In the genomic region with DNA sequence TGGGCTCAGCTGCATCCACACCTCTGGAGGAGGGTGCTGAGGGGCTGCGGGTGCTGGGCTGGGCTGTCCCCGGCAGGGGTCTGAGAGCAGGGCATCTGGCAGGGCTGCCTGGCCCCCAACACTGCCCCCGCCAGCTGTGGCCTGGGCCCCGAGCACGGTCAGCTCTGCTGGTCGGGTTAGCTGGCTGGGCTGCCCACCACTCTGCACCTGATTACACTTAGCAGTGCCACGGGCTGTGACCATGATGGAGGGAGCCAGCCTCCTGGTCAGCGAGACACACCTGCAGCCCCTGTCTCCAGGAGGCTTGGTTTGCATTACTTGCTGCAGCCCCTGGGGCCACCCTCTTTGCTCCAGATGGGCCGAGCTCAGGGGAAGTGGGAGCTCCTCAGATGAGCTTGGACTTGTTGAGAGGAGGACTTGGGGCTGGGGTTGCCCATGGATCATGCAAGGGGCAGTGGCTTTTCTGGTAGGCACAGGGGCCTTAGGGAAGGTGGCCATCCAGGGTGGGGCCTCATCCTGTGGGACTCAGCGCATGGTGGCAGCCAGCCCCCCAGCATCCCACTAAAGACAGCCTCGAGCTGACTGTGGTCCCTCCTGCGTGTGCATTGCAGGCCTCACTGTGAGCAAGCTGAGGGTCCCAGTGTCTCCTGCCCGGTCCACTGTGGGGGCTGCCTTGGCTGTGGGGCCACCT, we compare ENCODE assay signal across 19 cellular contexts.
"Had no signal": no experiment of that assay in that cellular context is flagged by ENCODE, and none has a peak within 500 bp of the region (broad histone marks: within the 10 kb centered on the region; RNA-seq: fewer than 3 reads in every experiment).

No MANE protein-coding gene starts in this region.

- H3K4me1 ChIP-seq: heart right ventricle, suprapubic skin had no signal

- H3K36me3 ChIP-seq: suprapubic skin had no signal

- H3K4me3 ChIP-seq: heart right ventricle, lung, suprapubic skin had no signal

- H3K27ac Mint-ChIP-seq: activated CD4-positive, alpha-beta T cell treated with anti-CD3 and anti-CD28 coated beads for 36 hours; activated naive CD8-positive, alpha-beta T cell; activated T-cell treated with anti-CD3 and anti-CD28 coated beads, Interleukin-2, amount 50 U/mL, for 72 hours; immature natural killer cell; nephron; stimulated activated naive CD8-positive, alpha-beta T cell treated with anti-CD3 and anti-CD28 coated beads, Interleukin-15, amount 100 ng/mL, for 72 hours had no signal

- H3K36me3 Mint-ChIP-seq: activated naive CD8-positive, alpha-beta T cell; immature natural killer cell had no signal

- H3K4me1 Mint-ChIP-seq: nephron had no signal

- DNase-seq: activated CD4-positive, alpha-beta T cell treated with anti-CD3 and anti-CD28 coated beads for 36 hours; activated CD4-positive, alpha-beta T cell treated with anti-CD3 and anti-CD28 coated beads, Interleukin-2, amount 50 U/mL, for 48 hours; activated T-cell treated with anti-CD3 and anti-CD28 coated beads, Interleukin-2, amount 50 U/mL, for 72 hours; cerebellar nuclear complex; cortex of kidney; effector CD4-positive, alpha-beta T cell; heart right ventricle; immature natural killer cell; midbrain; nucleus accumbens; retina; stimulated activated naive CD8-positive, alpha-beta T cell treated with anti-CD3 and anti-CD28 coated beads, Interleukin-15, amount 100 ng/mL, for 72 hours; SW 1271; T-helper 2 cell; trophoblast cell had no signal

- H3K27ac ChIP-seq: heart right ventricle, suprapubic skin had no signal

- H3K9me3 Mint-ChIP-seq: activated T-cell treated with anti-CD3 and anti-CD28 coated beads, Interleukin-2, amount 50 U/mL, for 72 hours; nephron; stimulated activated naive CD8-positive, alpha-beta T cell treated with anti-CD3 and anti-CD28 coated beads, Interleukin-15, amount 100 ng/mL, for 72 hours had no signal

- H3K4me3 Mint-ChIP-seq: activated CD4-positive, alpha-beta T cell treated with anti-CD3 and anti-CD28 coated beads for 36 hours; activated naive CD8-positive, alpha-beta T cell; activated T-cell treated with anti-CD3 and anti-CD28 coated beads, Interleukin-2, amount 50 U/mL, for 72 hours; nephron; stimulated activated naive CD8-positive, alpha-beta T cell treated with anti-CD3 and anti-CD28 coated beads, Interleukin-15, amount 100 ng/mL, for 72 hours had no signal

- H3K9me3 ChIP-seq: heart right ventricle, suprapubic skin had no signal
